ENCODE assay signal across 18 cellular contexts in the genomic region with DNA sequence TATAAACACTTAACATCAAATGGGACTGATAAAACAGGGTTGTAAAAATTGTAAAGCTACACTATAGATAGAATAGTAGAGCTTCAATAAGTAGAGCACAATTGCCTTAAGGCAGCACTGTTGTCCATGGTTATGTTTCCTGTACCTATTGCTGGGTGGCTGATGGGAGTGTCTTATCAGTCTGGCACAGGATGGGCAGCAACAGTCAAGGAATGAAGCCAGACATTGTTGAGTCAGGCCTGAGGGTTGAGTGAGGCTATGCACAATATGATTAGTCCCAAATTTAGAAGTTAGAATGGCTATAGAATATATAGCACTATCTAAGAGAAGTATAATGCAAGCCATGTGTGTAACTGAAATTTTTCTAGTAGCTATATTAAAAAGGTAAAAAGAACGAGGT. TPM values are rescaled to one million over a fixed set of nuclear protein-coding genes. Genes with fewer than 3 reads are reported as not detected.
"Had no signal": no experiment of that assay in that cellular context is flagged by ENCODE, and none has a peak within 500 bp of the region (broad histone marks: within the 10 kb centered on the region; RNA-seq: fewer than 3 reads in every experiment).

No MANE protein-coding gene starts in this region.

- H3K27me3 ChIP-seq: ascending aorta, ovary, sigmoid colon, spleen had no signal

- ATAC-seq: activated naive CD8-positive, alpha-beta T cell treated with anti-CD3 and anti-CD28 coated beads, Interleukin-2, amount 50 U/mL, for 24 hours; activated T-helper 17 cell treated with anti-CD3 and anti-CD28 coated beads, Interleukin-2, amount 50 U/mL, for 72 hours; stimulated activated naive CD8-positive, alpha-beta T cell treated with anti-CD3 and anti-CD28 coated beads, Interleukin-15, amount 100 ng/mL, for 72 hours had no signal

- H3K27ac ChIP-seq: ascending aorta, esophagus squamous epithelium, neural progenitor cell, ovary, sigmoid colon, spleen had no signal

- DNase-seq: activated CD4-positive, CD25-positive, alpha-beta regulatory T cell treated with anti-CD3 and anti-CD28 coated beads, Interleukin-2, amount 50 U/mL, for 72 hours; activated naive CD4-positive, alpha-beta T cell treated with anti-CD3 and anti-CD28 coated beads for 36 hours; activated naive CD8-positive, alpha-beta T cell treated with anti-CD3 and anti-CD28 coated beads, Interleukin-2, amount 50 U/mL, for 24 hours; esophagus squamous epithelium; immature natural killer cell; naive B cell; ovary; sigmoid colon; spleen; stimulated activated naive CD8-positive, alpha-beta T cell treated with anti-CD3 and anti-CD28 coated beads, Interleukin-15, amount 100 ng/mL, for 72 hours; SW 1271 had no signal

- H3K36me3 ChIP-seq: ascending aorta, esophagus squamous epithelium, neural progenitor cell, ovary, sigmoid colon, spleen had no signal

- H3K4me3 ChIP-seq: ascending aorta, esophagus squamous epithelium, lung, neural progenitor cell, ovary, sigmoid colon, spleen had no signal

- H3K9me3 ChIP-seq: ascending aorta, esophagus squamous epithelium, ovary, sigmoid colon, spleen had no signal

- H3K4me1 ChIP-seq: ascending aorta, esophagus squamous epithelium, neural progenitor cell had no signal

RNA-seq across cellular contexts. Expression of gene CD1D, which starts 25.0 kb away (rescaled TPM):
- total RNA-seq: activated CD8-positive, alpha-beta memory T cell treated with anti-CD3 and anti-CD28 coated beads for 36 hours; activated naive CD4-positive, alpha-beta T cell treated with anti-CD3 and anti-CD28 coated beads for 36 hours; activated T-helper 17 cell treated with anti-CD3 and anti-CD28 coated beads, Interleukin-2, amount 50 U/mL, for 72 hours; ascending aorta; pulmonary artery endothelial cell; T-helper 2 cell treated with Interferon-gamma antibody and Interleukin-4, amounts not matched to agents 100 ng/mL and 5 ng/mL, for 36 hours had no signal
